Comparison of ENCODE assay signal across 2 cellular contexts in the genomic region with DNA sequence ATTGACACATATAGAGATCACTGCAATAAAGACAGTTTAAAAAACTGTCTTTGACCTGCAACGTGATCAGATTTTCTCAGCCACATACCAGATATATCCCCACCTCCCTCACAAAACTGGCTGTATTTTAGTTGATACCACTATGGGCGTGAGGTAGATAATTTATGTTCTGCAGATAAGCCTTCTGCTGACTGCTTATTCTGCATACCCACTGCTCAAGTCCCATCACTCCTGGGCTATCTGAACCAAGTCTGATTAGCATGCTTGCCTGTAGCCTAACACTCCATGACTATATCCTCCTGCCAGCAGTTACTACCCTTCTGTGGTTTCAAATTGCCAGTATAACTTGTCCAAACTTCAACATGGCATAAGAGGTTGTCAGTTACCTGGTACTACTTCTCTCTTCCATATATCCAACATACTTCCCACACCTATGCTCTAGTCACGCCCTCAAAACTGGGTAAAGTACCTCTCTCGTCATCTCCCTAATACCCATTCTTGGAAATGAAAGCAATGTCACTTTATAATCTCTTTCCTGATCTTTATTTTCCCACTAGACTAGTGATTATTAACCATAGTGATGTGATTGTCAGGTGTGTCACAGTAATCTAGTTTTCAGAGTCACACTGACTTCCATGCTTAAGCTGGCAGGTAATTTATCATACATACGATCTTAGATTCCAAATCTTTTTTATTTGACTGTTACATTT.
A peak's percentile ranks its signal among the peaks of the same experiment; 100 is the strongest.
TF ChIP-seq lines count a peak whose summit lies in the region.

No MANE protein-coding gene starts in this region.

TF ChIP-seq in GM12891, 5 proteins besides CTCF, POLR2A, EP300 and RAD21 (continued from another document):
- no peak for TF ChIP-seq SPI1 (IDR thresholded peaks at IDR 0.05; ENCODE audit: low read depth, low read length)
- TF ChIP-seq PAX5 (IDR thresholded peaks at IDR 0.05; ENCODE audit: insufficient read depth, low read length, severe bottlenecking), result no peak
- TF ChIP-seq TAF1 (IDR thresholded peaks at IDR 0.05; ENCODE audit: low read depth, low read length), result no peak
- no peak for TF ChIP-seq POLR2AphosphoS5 (IDR thresholded peaks at IDR 0.05; ENCODE audit: low read depth, low read length)

TF ChIP-seq in K562, 482 proteins besides CTCF, POLR2A, EP300 and RAD21 (continued from another document):
- no peak for TF ChIP-seq CCAR2 (IDR thresholded peaks at IDR 0.05; ENCODE audit: low read depth, low read length)
- peak; percentile 24; the same call in 1 of the 2 replicates for TF ChIP-seq TEAD4 (IDR thresholded peaks at IDR 0.05; ENCODE audit: low read length)
- no peak for TF ChIP-seq TEAD4 (CRISPR knock-in tag; IDR thresholded peaks at IDR 0.05; ENCODE audit: borderline replicate concordance)
- TF ChIP-seq, protein P1, sequence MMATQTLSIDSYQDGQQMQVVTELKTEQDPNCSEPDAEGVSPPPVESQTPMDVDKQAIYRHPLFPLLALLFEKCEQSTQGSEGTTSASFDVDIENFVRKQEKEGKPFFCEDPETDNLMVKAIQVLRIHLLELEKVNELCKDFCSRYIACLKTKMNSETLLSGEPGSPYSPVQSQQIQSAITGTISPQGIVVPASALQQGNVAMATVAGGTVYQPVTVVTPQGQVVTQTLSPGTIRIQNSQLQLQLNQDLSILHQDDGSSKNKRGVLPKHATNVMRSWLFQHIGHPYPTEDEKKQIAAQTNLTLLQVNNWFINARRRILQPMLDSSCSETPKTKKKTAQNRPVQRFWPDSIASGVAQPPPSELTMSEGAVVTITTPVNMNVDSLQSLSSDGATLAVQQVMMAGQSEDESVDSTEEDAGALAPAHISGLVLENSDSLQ (IDR thresholded peaks at IDR 0.05), result peak; percentile 58
- TF ChIP-seq, protein P2, sequence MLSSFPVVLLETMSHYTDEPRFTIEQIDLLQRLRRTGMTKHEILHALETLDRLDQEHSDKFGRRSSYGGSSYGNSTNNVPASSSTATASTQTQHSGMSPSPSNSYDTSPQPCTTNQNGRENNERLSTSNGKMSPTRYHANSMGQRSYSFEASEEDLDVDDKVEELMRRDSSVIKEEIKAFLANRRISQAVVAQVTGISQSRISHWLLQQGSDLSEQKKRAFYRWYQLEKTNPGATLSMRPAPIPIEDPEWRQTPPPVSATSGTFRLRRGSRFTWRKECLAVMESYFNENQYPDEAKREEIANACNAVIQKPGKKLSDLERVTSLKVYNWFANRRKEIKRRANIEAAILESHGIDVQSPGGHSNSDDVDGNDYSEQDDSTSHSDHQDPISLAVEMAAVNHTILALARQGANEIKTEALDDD (IDR thresholded peaks at IDR 0.05), result peak; percentile 71; the same call in 1 of the 2 replicates
- no peak for TF ChIP-seq NFRKB (IDR thresholded peaks at IDR 0.05; ENCODE audit: low read depth)
- TF ChIP-seq, protein P3, sequence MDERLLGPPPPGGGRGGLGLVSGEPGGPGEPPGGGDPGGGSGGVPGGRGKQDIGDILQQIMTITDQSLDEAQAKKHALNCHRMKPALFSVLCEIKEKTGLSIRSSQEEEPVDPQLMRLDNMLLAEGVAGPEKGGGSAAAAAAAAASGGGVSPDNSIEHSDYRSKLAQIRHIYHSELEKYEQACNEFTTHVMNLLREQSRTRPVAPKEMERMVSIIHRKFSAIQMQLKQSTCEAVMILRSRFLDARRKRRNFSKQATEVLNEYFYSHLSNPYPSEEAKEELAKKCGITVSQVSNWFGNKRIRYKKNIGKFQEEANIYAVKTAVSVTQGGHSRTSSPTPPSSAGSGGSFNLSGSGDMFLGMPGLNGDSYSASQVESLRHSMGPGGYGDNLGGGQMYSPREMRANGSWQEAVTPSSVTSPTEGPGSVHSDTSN (CRISPR knock-in tag; IDR thresholded peaks at IDR 0.05; ENCODE audit: low read depth), result no peak
- TF ChIP-seq, protein P3 (tag; conservative IDR thresholded peaks at IDR 0.05; ENCODE audit: low read depth), result peak; percentile 73
- TF ChIP-seq TCF3 (CRISPR knock-in tag; IDR thresholded peaks at IDR 0.05), result peak; percentile 28; the same call in 1 of the 2 replicates
- TF ChIP-seq ZNF24 (IDR thresholded peaks at IDR 0.05), result no peak
- TF ChIP-seq, protein P4, sequence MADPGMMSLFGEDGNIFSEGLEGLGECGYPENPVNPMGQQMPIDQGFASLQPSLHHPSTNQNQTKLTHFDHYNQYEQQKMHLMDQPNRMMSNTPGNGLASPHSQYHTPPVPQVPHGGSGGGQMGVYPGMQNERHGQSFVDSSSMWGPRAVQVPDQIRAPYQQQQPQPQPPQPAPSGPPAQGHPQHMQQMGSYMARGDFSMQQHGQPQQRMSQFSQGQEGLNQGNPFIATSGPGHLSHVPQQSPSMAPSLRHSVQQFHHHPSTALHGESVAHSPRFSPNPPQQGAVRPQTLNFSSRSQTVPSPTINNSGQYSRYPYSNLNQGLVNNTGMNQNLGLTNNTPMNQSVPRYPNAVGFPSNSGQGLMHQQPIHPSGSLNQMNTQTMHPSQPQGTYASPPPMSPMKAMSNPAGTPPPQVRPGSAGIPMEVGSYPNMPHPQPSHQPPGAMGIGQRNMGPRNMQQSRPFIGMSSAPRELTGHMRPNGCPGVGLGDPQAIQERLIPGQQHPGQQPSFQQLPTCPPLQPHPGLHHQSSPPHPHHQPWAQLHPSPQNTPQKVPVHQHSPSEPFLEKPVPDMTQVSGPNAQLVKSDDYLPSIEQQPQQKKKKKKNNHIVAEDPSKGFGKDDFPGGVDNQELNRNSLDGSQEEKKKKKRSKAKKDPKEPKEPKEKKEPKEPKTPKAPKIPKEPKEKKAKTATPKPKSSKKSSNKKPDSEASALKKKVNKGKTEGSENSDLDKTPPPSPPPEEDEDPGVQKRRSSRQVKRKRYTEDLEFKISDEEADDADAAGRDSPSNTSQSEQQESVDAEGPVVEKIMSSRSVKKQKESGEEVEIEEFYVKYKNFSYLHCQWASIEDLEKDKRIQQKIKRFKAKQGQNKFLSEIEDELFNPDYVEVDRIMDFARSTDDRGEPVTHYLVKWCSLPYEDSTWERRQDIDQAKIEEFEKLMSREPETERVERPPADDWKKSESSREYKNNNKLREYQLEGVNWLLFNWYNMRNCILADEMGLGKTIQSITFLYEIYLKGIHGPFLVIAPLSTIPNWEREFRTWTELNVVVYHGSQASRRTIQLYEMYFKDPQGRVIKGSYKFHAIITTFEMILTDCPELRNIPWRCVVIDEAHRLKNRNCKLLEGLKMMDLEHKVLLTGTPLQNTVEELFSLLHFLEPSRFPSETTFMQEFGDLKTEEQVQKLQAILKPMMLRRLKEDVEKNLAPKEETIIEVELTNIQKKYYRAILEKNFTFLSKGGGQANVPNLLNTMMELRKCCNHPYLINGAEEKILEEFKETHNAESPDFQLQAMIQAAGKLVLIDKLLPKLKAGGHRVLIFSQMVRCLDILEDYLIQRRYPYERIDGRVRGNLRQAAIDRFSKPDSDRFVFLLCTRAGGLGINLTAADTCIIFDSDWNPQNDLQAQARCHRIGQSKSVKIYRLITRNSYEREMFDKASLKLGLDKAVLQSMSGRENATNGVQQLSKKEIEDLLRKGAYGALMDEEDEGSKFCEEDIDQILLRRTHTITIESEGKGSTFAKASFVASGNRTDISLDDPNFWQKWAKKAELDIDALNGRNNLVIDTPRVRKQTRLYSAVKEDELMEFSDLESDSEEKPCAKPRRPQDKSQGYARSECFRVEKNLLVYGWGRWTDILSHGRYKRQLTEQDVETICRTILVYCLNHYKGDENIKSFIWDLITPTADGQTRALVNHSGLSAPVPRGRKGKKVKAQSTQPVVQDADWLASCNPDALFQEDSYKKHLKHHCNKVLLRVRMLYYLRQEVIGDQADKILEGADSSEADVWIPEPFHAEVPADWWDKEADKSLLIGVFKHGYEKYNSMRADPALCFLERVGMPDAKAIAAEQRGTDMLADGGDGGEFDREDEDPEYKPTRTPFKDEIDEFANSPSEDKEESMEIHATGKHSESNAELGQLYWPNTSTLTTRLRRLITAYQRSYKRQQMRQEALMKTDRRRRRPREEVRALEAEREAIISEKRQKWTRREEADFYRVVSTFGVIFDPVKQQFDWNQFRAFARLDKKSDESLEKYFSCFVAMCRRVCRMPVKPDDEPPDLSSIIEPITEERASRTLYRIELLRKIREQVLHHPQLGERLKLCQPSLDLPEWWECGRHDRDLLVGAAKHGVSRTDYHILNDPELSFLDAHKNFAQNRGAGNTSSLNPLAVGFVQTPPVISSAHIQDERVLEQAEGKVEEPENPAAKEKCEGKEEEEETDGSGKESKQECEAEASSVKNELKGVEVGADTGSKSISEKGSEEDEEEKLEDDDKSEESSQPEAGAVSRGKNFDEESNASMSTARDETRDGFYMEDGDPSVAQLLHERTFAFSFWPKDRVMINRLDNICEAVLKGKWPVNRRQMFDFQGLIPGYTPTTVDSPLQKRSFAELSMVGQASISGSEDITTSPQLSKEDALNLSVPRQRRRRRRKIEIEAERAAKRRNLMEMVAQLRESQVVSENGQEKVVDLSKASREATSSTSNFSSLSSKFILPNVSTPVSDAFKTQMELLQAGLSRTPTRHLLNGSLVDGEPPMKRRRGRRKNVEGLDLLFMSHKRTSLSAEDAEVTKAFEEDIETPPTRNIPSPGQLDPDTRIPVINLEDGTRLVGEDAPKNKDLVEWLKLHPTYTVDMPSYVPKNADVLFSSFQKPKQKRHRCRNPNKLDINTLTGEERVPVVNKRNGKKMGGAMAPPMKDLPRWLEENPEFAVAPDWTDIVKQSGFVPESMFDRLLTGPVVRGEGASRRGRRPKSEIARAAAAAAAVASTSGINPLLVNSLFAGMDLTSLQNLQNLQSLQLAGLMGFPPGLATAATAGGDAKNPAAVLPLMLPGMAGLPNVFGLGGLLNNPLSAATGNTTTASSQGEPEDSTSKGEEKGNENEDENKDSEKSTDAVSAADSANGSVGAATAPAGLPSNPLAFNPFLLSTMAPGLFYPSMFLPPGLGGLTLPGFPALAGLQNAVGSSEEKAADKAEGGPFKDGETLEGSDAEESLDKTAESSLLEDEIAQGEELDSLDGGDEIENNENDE (IDR thresholded peaks at IDR 0.05; ENCODE audit: low read depth, low read length), result no peak
- peak; percentile 71 for TF ChIP-seq MEIS2 (IDR thresholded peaks at IDR 0.05; ENCODE audit: partially characterized antibody)
- TF ChIP-seq, protein P5, sequence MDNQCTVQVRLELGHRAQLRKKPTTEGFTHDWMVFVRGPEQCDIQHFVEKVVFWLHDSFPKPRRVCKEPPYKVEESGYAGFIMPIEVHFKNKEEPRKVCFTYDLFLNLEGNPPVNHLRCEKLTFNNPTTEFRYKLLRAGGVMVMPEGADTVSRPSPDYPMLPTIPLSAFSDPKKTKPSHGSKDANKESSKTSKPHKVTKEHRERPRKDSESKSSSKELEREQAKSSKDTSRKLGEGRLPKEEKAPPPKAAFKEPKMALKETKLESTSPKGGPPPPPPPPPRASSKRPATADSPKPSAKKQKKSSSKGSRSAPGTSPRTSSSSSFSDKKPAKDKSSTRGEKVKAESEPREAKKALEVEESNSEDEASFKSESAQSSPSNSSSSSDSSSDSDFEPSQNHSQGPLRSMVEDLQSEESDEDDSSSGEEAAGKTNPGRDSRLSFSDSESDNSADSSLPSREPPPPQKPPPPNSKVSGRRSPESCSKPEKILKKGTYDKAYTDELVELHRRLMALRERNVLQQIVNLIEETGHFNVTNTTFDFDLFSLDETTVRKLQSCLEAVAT (IDR thresholded peaks at IDR 0.05), result no peak
- no peak for TF ChIP-seq RBM25 (IDR thresholded peaks at IDR 0.05; ENCODE audit: low read depth, low read length, severe bottlenecking)
- TF ChIP-seq, protein P6, sequence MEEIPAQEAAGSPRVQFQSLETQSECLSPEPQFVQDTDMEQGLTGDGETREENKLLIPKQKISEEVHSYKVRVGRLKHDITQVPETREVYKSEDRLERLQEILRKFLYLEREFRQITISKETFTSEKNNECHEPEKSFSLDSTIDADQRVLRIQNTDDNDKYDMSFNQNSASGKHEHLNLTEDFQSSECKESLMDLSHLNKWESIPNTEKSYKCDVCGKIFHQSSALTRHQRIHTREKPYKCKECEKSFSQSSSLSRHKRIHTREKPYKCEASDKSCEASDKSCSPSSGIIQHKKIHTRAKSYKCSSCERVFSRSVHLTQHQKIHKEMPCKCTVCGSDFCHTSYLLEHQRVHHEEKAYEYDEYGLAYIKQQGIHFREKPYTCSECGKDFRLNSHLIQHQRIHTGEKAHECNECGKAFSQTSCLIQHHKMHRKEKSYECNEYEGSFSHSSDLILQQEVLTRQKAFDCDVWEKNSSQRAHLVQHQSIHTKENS (CRISPR knock-in tag; IDR thresholded peaks at IDR 0.05), result no peak
- peak; percentile 60 for TF ChIP-seq CBFA2T3 (IDR thresholded peaks at IDR 0.05)
